In the genomic region with DNA sequence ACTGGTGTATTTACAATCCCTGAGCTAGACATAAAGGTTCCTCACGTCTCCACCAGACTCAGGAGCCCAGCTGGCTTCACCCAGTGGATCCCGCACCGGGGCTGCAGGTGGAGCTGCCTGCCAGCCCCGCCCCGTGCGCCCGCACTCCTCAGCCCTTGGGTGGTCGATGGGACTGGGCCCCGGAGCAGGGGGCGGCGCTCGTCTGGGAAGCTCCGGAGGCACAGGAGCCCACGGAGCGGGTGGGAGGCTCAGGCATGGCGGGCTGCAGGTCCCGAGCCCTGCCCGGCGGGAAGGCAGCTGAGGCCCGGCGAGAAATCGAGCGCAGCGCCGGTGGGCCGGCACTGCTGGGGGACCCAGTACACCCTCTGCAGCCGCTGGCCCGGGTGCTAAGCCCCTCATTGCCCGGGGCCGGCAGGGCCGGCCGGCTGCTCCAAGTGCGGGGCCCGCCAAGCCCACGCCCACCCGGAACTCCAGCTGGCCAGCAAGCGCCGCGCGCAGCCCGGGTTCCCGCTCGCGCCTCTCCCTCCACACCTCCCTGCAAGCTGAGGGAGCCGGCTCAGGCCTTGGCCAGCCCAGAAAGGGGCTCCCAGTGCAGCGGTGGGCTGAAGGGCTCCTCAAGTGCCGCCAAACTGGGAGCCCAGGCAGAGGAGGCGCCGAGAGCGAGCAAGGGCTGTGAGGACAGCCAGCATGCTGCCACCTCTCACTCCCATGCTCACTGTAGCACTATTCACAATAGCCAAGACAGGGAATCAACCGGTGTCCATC, we compare ENCODE assay signal across 8 cellular contexts.
A peak's percentile ranks its signal among the peaks of the same experiment; 100 is the strongest.
DNase-seq lines count a peak whose midpoint lies in the region; ATAC-seq, FAIRE-seq and TF ChIP-seq lines count a peak whose summit lies in the region.
"Not testable (repeated sequence)": the region's sequence is repeated elsewhere in the genome, so short reads cannot be mapped to it uniquely, and the experiment has no call there.

No MANE protein-coding gene starts in this region.

- not testable (repeated sequence) for H3K9me1 ChIP-seq in K562 (ENCODE audit: control insufficient read depth, insufficient read depth, low read length)

- TF ChIP-seq EP300 in K562 (IDR thresholded peaks at IDR 0.05; ENCODE audit: low read length), result not testable (repeated sequence)

- FAIRE-seq in K562 (lab: Jason Lieb, UNC), result not testable (repeated sequence)

- not testable (repeated sequence) for TF ChIP-seq CTCF in GM23338 (conservative IDR thresholded peaks at IDR 0.05; ENCODE audit: low read depth in 2 of 2); PC-9 (conservative IDR thresholded peaks at IDR 0.05); K562 (IDR thresholded peaks at IDR 0.05 in 2 of 3, conservative IDR thresholded peaks at IDR 0.05 in 1 of 3; ENCODE audit: insufficient read depth in 2 of 3, low read depth in 1 of 3, low read length in 3 of 3); spleen (IDR thresholded peaks at IDR 0.05 in 8 of 11, conservative IDR thresholded peaks at IDR 0.05 in 3 of 11)

- not testable (repeated sequence) for H3K4me2 ChIP-seq in GM23338
- H3K4me2 ChIP-seq in PC-9 (peak overlapping the region; percentile 41), K562 (ENCODE audit: insufficient read depth, low read length) (peak overlapping the region; percentile 96)

- not testable (repeated sequence) for ATAC-seq in GM23338
- ATAC-seq in K562, result peak; percentile 43

- not testable (repeated sequence) for BruUV-seq in PC-9 (replicated peaks; lab: Mats Ljungman, UMichigan); K562 (replicated peaks; lab: Mats Ljungman, UMichigan)

- not testable (repeated sequence) for H3K36me3 ChIP-seq in CD8-positive, alpha-beta memory T cell (ENCODE audit: insufficient read depth, low read length); GM23338 (ENCODE audit: insufficient read depth); PC-9 (ENCODE audit: low read depth); spleen
- peaks cover 14% of the 10 kb centered on the region; the same call in 2 of the 3 replicates for H3K36me3 ChIP-seq in K562 (ENCODE audit: control insufficient read depth, insufficient read depth, low read length)

- not testable (repeated sequence) for H3K4me1 Mint-ChIP-seq in CD8-positive, alpha-beta memory T cell; GM23338

- not testable (repeated sequence) for H3K27ac Mint-ChIP-seq in CD8-positive, alpha-beta memory T cell; GM23338

- H2AFZ ChIP-seq in GM23338 (peak overlapping the region; percentile 47; the same call in 1 of the 2 replicates), K562 (ENCODE audit: low read depth, low read length) (peak overlapping the region; percentile 93)
- not testable (repeated sequence) for H2AFZ ChIP-seq in PC-9

- CTCF ChIA-PET in CD8-positive, alpha-beta memory T cell (lab: Charles Lee); PC-9 (lab: Charles Lee); K562 (lab: Yijun Ruan, JAX; ENCODE audit: low intra/inter-chr PET ratio): not testable (repeated sequence)

- not testable (repeated sequence) for H3K9me3 Mint-ChIP-seq in CD8-positive, alpha-beta memory T cell; GM23338

- not testable (repeated sequence) for H3F3A ChIP-seq in GM23338 (replicated peaks; ENCODE audit: low read depth); PC-9 (ENCODE audit: insufficient read depth, low read depth)

- not testable (repeated sequence) for TF ChIP-seq POLR2A in K562 (conservative IDR thresholded peaks at IDR 0.05); spleen (IDR thresholded peaks at IDR 0.05)

- not testable (repeated sequence) for H4K20me1 ChIP-seq in GM23338 (replicated peaks; ENCODE audit: insufficient read depth); PC-9 (ENCODE audit: insufficient read depth)
- peaks cover 21% of the 10 kb centered on the region for H4K20me1 ChIP-seq in K562 (replicated peaks; ENCODE audit: control insufficient read depth, insufficient read depth, low read length)

- H3K4me1 ChIP-seq in CD8-positive, alpha-beta memory T cell (ENCODE audit: insufficient read depth, low read length); GM23338 (ENCODE audit: insufficient read depth); PC-9 (replicated peaks; ENCODE audit: insufficient read depth); K562 (replicated peaks in 1 of 2; ENCODE audit: control insufficient read depth in 2 of 2, insufficient read depth in 2 of 2, low read length in 2 of 2); spleen: not testable (repeated sequence)

- not testable (repeated sequence) for H3K27me3 ChIP-seq in CD8-positive, alpha-beta memory T cell (ENCODE audit: insufficient read depth, low read length, poor library complexity, severe bottlenecking); GM23338 (ENCODE audit: insufficient read depth); PC-9 (ENCODE audit: insufficient read depth, low read depth); K562 (ENCODE audit: control insufficient read depth in 2 of 2, insufficient read depth in 2 of 2, low read length in 2 of 2); spleen (replicated peaks in 1 of 7)

- H3K36me3 Mint-ChIP-seq in CD8-positive, alpha-beta memory T cell; GM23338 (ENCODE audit: low read depth): not testable (repeated sequence)

- not testable (repeated sequence) for H3K27me3 Mint-ChIP-seq in CD8-positive, alpha-beta memory T cell; GM23338 (ENCODE audit: insufficient read depth, low read depth, poor library complexity)

- H3K9ac ChIP-seq in K562 (ENCODE audit: insufficient read depth in 1 of 2, low read depth in 2 of 2, low read length in 2 of 2), result peak overlapping the region; percentile 83 to 92

- intact Hi-C loops in PC-9 (cut with micrococcal nuclease; ENCODE audit: unreplicated experiment); spleen (cut with DNase I; ENCODE audit: low total_unique reads): not testable (repeated sequence)
- intact Hi-C loops in K562 (cut with micrococcal nuclease), result loop anchor here (2.0 to 10.0 kb wide), 2 partner anchors 17 to 867 kb away; no protein-coding TSS in a partner anchor

- not testable (repeated sequence) for DNase-seq in CD8-positive, alpha-beta memory T cell; GM23338 (ENCODE audit: low spot score); PC-9
- peak; percentile 21 for DNase-seq in NCI-H2227 (lab: John Stamatoyannopoulos, UW; ENCODE audit: unreplicated experiment)
- DNase-seq in NCI-H510A (lab: John Stamatoyannopoulos, UW), result peak; percentile 11
- DNase-seq in SHP77 (lab: John Stamatoyannopoulos, UW), result peak; percentile 35 to 58
- DNase-seq in K562 (ENCODE audit: extremely low read depth in 1 of 4, low spot score in 3 of 4), result peak in 2 of 4 experiments; percentile 22 to 61
- DNase-seq in spleen, result peak; percentile 63

- 4% methylated on average over 21 of the region's 51 CpGs for WGBS in K562 (ENCODE audit: insufficient coverage, low coverage, missing lambda C conversion rate)
- 91 to 97% (median 94%) methylated on average over 18 to 50 of the region's 51 CpGs for WGBS in spleen, 5 donors

- POLR2A ChIA-PET in CD8-positive, alpha-beta memory T cell (lab: Charles Lee); PC-9 (lab: Charles Lee; ENCODE audit: unreplicated experiment): not testable (repeated sequence)
- POLR2A ChIA-PET in K562 (lab: Yijun Ruan, JAX), result interaction anchor here (0.6 to 2.2 kb wide), 4 partner anchors 11 to 77 kb away, joined by 3 to 22 read pairs (median 3); no protein-coding TSS in a partner anchor

- not testable (repeated sequence) for TF ChIP-seq RAD21 in K562 (CRISPR knock-in tag; conservative IDR thresholded peaks at IDR 0.05 in 1 of 2, IDR thresholded peaks at IDR 0.05 in 1 of 2)

- in situ Hi-C loops in K562 (cut with MboI), result not testable (repeated sequence)

- not testable (repeated sequence) for H3K4me3 Mint-ChIP-seq in CD8-positive, alpha-beta memory T cell; GM23338

- H3K79me2 ChIP-seq in GM23338 (replicated peaks; ENCODE audit: insufficient read depth); PC-9 (ENCODE audit: low read depth): not testable (repeated sequence)
- H3K79me2 ChIP-seq in K562 (ENCODE audit: control insufficient read depth, insufficient read depth, low read length), result peaks cover 45% of the 10 kb centered on the region

- H3K9me2 ChIP-seq in GM23338 (ENCODE audit: insufficient read depth); PC-9 (ENCODE audit: insufficient read depth): not testable (repeated sequence)

- not testable (repeated sequence) for H3K4me3 ChIP-seq in CD8-positive, alpha-beta memory T cell (ENCODE audit: low read length); GM23338; PC-9; spleen
- peak overlapping the region; percentile 55 for H3K4me3 ChIP-seq in K562

- not testable (repeated sequence) for H3K9me3 ChIP-seq in CD8-positive, alpha-beta memory T cell (ENCODE audit: low read length); PC-9 (ENCODE audit: insufficient read depth, low read depth); K562 (replicated peaks; ENCODE audit: control insufficient read depth, insufficient read depth, low read depth, low read length); spleen

- peak overlapping the region; percentile 54 for H3K27ac ChIP-seq in CD8-positive, alpha-beta memory T cell (ENCODE audit: low read depth, low read length)
- H3K27ac ChIP-seq in GM23338 (ENCODE audit: low read depth); PC-9; spleen: not testable (repeated sequence)
- H3K27ac ChIP-seq in K562 (ENCODE audit: extremely low read depth, low read depth, low read length), result peak overlapping the region; percentile 91

TF ChIP-seq in K562, 482 proteins besides CTCF, POLR2A, EP300 and RAD21 (continues in another document):
- peak; percentile 3 for TF ChIP-seq HNRNPLL (IDR thresholded peaks at IDR 0.05; ENCODE audit: low read depth, low read length, poor library complexity, severe bottlenecking)
- peak; percentile 65 for TF ChIP-seq ZFX (CRISPR knock-in tag; IDR thresholded peaks at IDR 0.05)
